8 cellular contexts compared by ENCODE assay signal in the genomic region with DNA sequence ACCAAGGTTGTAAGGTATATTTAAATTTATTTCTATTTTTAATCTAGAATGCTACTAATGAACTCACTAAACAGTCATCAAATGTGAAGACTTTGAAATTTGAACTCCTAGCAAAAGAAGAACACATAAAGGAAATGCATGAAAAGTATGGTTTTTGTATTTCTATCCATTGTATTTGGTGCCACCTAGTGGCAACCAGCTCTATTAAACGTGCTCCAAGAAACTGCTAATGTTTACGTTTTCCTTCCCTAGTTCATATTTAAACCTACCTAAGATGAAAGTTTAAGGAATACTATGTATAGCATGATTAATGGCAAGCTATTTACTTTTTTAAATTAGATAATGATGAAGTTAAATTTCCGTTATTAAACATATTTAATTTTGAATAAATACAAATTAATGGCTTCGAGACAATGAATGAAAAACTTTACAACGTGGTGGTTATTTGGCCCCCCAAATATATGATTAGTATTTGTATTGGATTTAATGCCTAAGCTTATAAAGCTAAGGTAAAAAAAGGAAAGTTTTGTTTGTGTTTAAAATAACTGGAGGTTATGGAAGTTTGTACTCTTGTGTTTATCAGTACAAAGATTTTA.
A peak's percentile ranks its signal among the peaks of the same experiment; 100 is the strongest.
DNase-seq lines count a peak whose midpoint lies in the region; ATAC-seq, FAIRE-seq and TF ChIP-seq lines count a peak whose summit lies in the region.

No MANE protein-coding gene starts in this region.

- H3K36me3 ChIP-seq in lower lobe of right lung: peaks cover 10% of the 10 kb centered on the region

- TF ChIP-seq CTCF in CD14-positive monocyte (IDR thresholded peaks at IDR 0.05): peak; percentile 87
- TF ChIP-seq CTCF in cardiac fibroblast (IDR thresholded peaks at IDR 0.05; ENCODE audit: low read depth, low read length): peak; percentile 52
- TF ChIP-seq CTCF in lower lobe of right lung (IDR thresholded peaks at IDR 0.05): peak; percentile 76

- H3K4me1 ChIP-seq in lower lobe of right lung: no peaks in the 10 kb centered on the region

- H3K4me3 ChIP-seq in cardiac fibroblast (replicated peaks in 1 of 2; ENCODE audit: low read depth in 2 of 2, low read length in 2 of 2) (no peak overlapping the region), lower lobe of right lung (no peak overlapping the region)

- H3K27me3 Mint-ChIP-seq in CD14-positive monocyte (ENCODE audit: low read depth in 3 of 3): no peaks in the 10 kb centered on the region

- peak; percentile 58 for FAIRE-seq in GM12891 (lab: Jason Lieb, UNC)

- no peak overlapping the region for H3K27ac Mint-ChIP-seq in CD14-positive monocyte

- no peaks in the 10 kb centered on the region for H3K27me3 ChIP-seq in lower lobe of right lung (ENCODE audit: low read depth)

- intact Hi-C loops in CD14-positive monocyte (cut with micrococcal nuclease) (loop anchor here in 1 of 2 donors (5.0 to 10.0 kb wide), 2 partner anchors 398 to 1271 kb away; no protein-coding TSS in a partner anchor), lower lobe of right lung (cut with DNase I) (loop anchor here (5.0 kb wide), 1 partner anchor 346 kb away; no protein-coding TSS in a partner anchor)

- ATAC-seq in HG03565 (IDR thresholded peaks at IDR 0.05; ENCODE audit: unreplicated experiment) (peak; percentile 67), lower lobe of right lung (peak in 1 of 2 donors; percentile 62), HG03097 (IDR thresholded peaks at IDR 0.05; ENCODE audit: low FRiP score, unreplicated experiment) (no peak)

- no peaks in the 10 kb centered on the region for H3K9me3 Mint-ChIP-seq in CD14-positive monocyte

- peaks cover 11 to 17% of the 10 kb centered on the region in 2 donors for H3K36me3 Mint-ChIP-seq in CD14-positive monocyte

- no peaks in the 10 kb centered on the region for H3K9me3 ChIP-seq in lower lobe of right lung

- no peak for TF ChIP-seq POLR2A in GM12891 (IDR thresholded peaks at IDR 0.05; ENCODE audit: low read depth, low read length)

- H3K4me1 Mint-ChIP-seq in CD14-positive monocyte: no peaks in the 10 kb centered on the region

- DNase-seq in CD14-positive monocyte (ENCODE audit: low spot score) (no peak), GM12891 (ENCODE audit: insufficient read length, low spot score) (no peak), NCI-H774 (lab: John Stamatoyannopoulos, UW) (peak; percentile 47), cardiac fibroblast (ENCODE audit: low read depth in 2 of 2) (peak; percentile 78 to 80), lower lobe of right lung (no peak), mesenteric fat pad (ENCODE audit: low spot score) (no peak)

- H3K4me3 Mint-ChIP-seq in CD14-positive monocyte: no peak overlapping the region

- H3K27ac ChIP-seq in lower lobe of right lung: no peak overlapping the region

TF ChIP-seq in GM12891, 5 proteins besides CTCF, POLR2A, EP300 and RAD21:
- no peak for TF ChIP-seq POU2F2 (IDR thresholded peaks at IDR 0.05; ENCODE audit: low read depth, low read length)
- no peak for TF ChIP-seq SPI1 (IDR thresholded peaks at IDR 0.05; ENCODE audit: low read depth, low read length)
- no peak for TF ChIP-seq TAF1 (IDR thresholded peaks at IDR 0.05; ENCODE audit: low read depth, low read length)
- TF ChIP-seq POLR2AphosphoS5 (IDR thresholded peaks at IDR 0.05; ENCODE audit: low read depth, low read length): no peak
- TF ChIP-seq PAX5 (IDR thresholded peaks at IDR 0.05; ENCODE audit: insufficient read depth, low read length, severe bottlenecking): no peak

Comparison
In these comparisons a context has a peak if more than half of its experiments do, and no peak if none do; other contexts are left out.
1. DNase-seq: peak in NCI-H774 (single experiment) and cardiac fibroblast (2 of 2); none in CD14-positive monocyte (single experiment), GM12891 (single experiment), lower lobe of right lung (single experiment) and mesenteric fat pad (single experiment).
2. Peak in every context shown above with its lines, with median percentiles within 50 percentile points of each other: CTCF ChIP-seq.